Comparison of ENCODE assay signal across 27 cellular contexts in genomic region chr4:54767376-54767775, GRCh38.
"Had no signal": no experiment of that assay in that cellular context is flagged by ENCODE, and none has a peak within 500 bp of the region (broad histone marks: within the 10 kb centered on the region; RNA-seq: fewer than 3 reads in every experiment).

No MANE protein-coding gene starts in this region.

- H2AFZ ChIP-seq: hepatocyte, neural progenitor cell had no signal

- H3K4me1 Mint-ChIP-seq: naive thymus-derived CD4-positive, alpha-beta T cell had no signal

- H3K27ac ChIP-seq: coronary artery, esophagus muscularis mucosa, foreskin keratinocyte, gastroesophageal sphincter, heart left ventricle, hepatocyte, left lung, neural progenitor cell, psoas muscle, thoracic aorta, transverse colon, upper lobe of right lung, uterus had no signal

- H3K9ac ChIP-seq: neural progenitor cell had no signal

- H3K9me3 ChIP-seq: mucosa of descending colon, psoas muscle, thoracic aorta, transverse colon, upper lobe of right lung, uterus had no signal

- H3K4me1 ChIP-seq: foreskin keratinocyte, heart left ventricle, left lung, neural progenitor cell, psoas muscle, transverse colon, upper lobe of right lung, uterus had no signal

- H3K36me3 ChIP-seq: esophagus muscularis mucosa, gastroesophageal sphincter, heart left ventricle, left lung, neural progenitor cell, thoracic aorta, transverse colon, upper lobe of right lung, uterus had no signal

- H3K79me2 ChIP-seq: hepatocyte had no signal

- H3K36me3 Mint-ChIP-seq: mesothelial cell of epicardium, neural progenitor cell had no signal

- H3K27ac Mint-ChIP-seq: mesothelial cell of epicardium; naive thymus-derived CD4-positive, alpha-beta T cell; nephron; neural progenitor cell; stimulated activated naive B cell treated with anti-CD40 and anti-IgM and Interleukin-4, amounts not matched to agents 10 μg/mL and 1 μg/mL and 100 μg/mL, for 72 hours; stimulated activated naive CD8-positive, alpha-beta T cell treated with anti-CD3 and anti-CD28 coated beads, Interleukin-15, Interleukin-2, amounts not matched to agents 100 ng/mL and 50 ng/mL, for 24 hours had no signal

- H3K27me3 ChIP-seq: esophagus muscularis mucosa, foreskin keratinocyte, gastroesophageal sphincter, heart left ventricle, hepatocyte, left lung, neural progenitor cell, transverse colon, upper lobe of right lung, uterus had no signal

- H3K4me3 Mint-ChIP-seq: mesothelial cell of epicardium; naive thymus-derived CD4-positive, alpha-beta T cell; nephron; neural progenitor cell; stimulated activated naive B cell treated with anti-CD40 and anti-IgM and Interleukin-4, amounts not matched to agents 10 μg/mL and 1 μg/mL and 100 μg/mL, for 72 hours; stimulated activated naive CD8-positive, alpha-beta T cell treated with anti-CD3 and anti-CD28 coated beads, Interleukin-15, Interleukin-2, amounts not matched to agents 100 ng/mL and 50 ng/mL, for 24 hours had no signal

- DNase-seq: dermis blood vessel endothelial cell; effector memory CD4-positive, alpha-beta T cell; foreskin keratinocyte; heart left ventricle; left cardiac atrium; left lung; mesenchymal stem cell; mucosa of descending colon; naive thymus-derived CD4-positive, alpha-beta T cell; psoas muscle; right cardiac atrium; small intestine; stimulated activated CD4-positive, alpha-beta T cell treated with anti-CD3 and anti-CD28 coated beads, Interleukin-15, amount 100 ng/mL, for 24 hours; stimulated activated CD4-positive, alpha-beta T cell treated with anti-CD3 and anti-CD28 coated beads, Interleukin-2, amount 100 ng/mL, for 48 hours; stimulated activated naive B cell treated with anti-CD40 and anti-IgM and Interleukin-4, amounts not matched to agents 10 μg/mL and 1 μg/mL and 100 μg/mL, for 72 hours; transverse colon; upper lobe of right lung; uterus had no signal

- ATAC-seq: foreskin keratinocyte; gastroesophageal sphincter; heart left ventricle; left cardiac atrium; left lung; mucosa of descending colon; naive thymus-derived CD4-positive, alpha-beta T cell; psoas muscle; right cardiac atrium; stimulated activated naive B cell treated with anti-CD40 and anti-IgM and Interleukin-4, amounts not matched to agents 10 μg/mL and 1 μg/mL and 100 μg/mL, for 72 hours; upper lobe of right lung had no signal

- H3K4me2 ChIP-seq: hepatocyte, neural progenitor cell had no signal

- H3K27me3 Mint-ChIP-seq: stimulated activated naive B cell treated with anti-CD40 and anti-IgM and Interleukin-4, amounts not matched to agents 10 μg/mL and 1 μg/mL and 100 μg/mL, for 72 hours; stimulated activated naive CD8-positive, alpha-beta T cell treated with anti-CD3 and anti-CD28 coated beads, Interleukin-15, Interleukin-2, amounts not matched to agents 100 ng/mL and 50 ng/mL, for 24 hours had no signal

- H3K4me3 ChIP-seq: coronary artery, esophagus muscularis mucosa, gastroesophageal sphincter, heart left ventricle, hepatocyte, left lung, mucosa of descending colon, neural progenitor cell, psoas muscle, thoracic aorta, transverse colon, upper lobe of right lung, uterus had no signal
